Comparison of ENCODE assay signal across 10 cellular contexts in the genomic region with DNA sequence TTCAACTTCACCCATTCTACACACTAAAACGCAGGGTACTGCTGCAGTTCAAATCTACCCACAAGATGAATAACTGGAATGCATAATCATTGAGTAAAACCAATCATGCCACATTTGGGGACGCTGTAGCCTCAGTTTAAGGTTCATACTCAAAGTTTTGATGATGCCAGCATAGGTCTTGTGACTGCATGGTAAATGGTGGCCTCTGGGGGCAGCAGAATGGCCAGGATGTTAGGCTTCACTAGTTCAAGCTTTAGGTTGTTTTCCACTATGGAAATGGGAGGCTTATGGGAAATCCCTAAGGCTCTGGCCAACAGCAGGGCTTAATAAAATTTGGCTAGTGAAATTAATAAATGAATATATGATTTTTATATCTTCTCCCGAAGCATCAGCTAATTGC.
DNase-seq lines count a peak whose midpoint lies in the region; TF ChIP-seq lines count a peak whose summit lies in the region.
"Had no signal": no experiment of that assay in that cellular context is flagged by ENCODE, and none has a peak within 500 bp of the region (broad histone marks: within the 10 kb centered on the region; RNA-seq: fewer than 3 reads in every experiment).

No MANE protein-coding gene starts in this region.

- no peak overlapping the region for H3K4me3 ChIP-seq in endodermal cell (ENCODE audit: low read length)

- H3K27me3 ChIP-seq in endodermal cell (ENCODE audit: control insufficient read depth, insufficient read depth, low read length, poor library complexity, severe bottlenecking) = no peaks in the 10 kb centered on the region

- H3K4me3 Mint-ChIP-seq in endodermal cell = no peak overlapping the region
- H3K4me3 Mint-ChIP-seq: activated T-cell treated with anti-CD3 and anti-CD28 coated beads, Interleukin-2, amount 50 U/mL, for 24 hours had no signal

- no peaks in the 10 kb centered on the region for H3K27me3 Mint-ChIP-seq in endodermal cell (ENCODE audit: insufficient read depth)

- H3K4me1 ChIP-seq in endodermal cell (ENCODE audit: control insufficient read depth, insufficient read depth, low read length) = peaks cover 6% of the 10 kb centered on the region

- H3K27ac ChIP-seq in endodermal cell (ENCODE audit: low read depth, low read length) (no peak overlapping the region), caudate nucleus (ENCODE audit: low read depth, low read length) (no peak overlapping the region)

- WGBS in endodermal cell (ENCODE audit: insufficient coverage in 1 of 2, insufficient read length in 1 of 2), 2 experiments = 76 to 100% methylated on average over 1 to 3 of the region's 3 CpGs

- peak; percentile 80 for TF ChIP-seq CTCF in endodermal cell (conservative IDR thresholded peaks at IDR 0.05)

- H3K9me3 ChIP-seq in endodermal cell (ENCODE audit: control insufficient read depth, low read length) = no peaks in the 10 kb centered on the region

- H3K27ac Mint-ChIP-seq in endodermal cell = no peak overlapping the region
- H3K27ac Mint-ChIP-seq: activated T-cell treated with anti-CD3 and anti-CD28 coated beads, Interleukin-2, amount 50 U/mL, for 24 hours had no signal

- peak; percentile 17 for DNase-seq in stimulated activated CD4-positive, alpha-beta T cell treated with anti-CD3 and anti-CD28 coated beads, Interleukin-15, amount 100 ng/mL, for 24 hours
- DNase-seq in stimulated activated CD4-positive, alpha-beta T cell treated with anti-CD3 and anti-CD28 coated beads, Interleukin-4, amount 100 ng/mL, for 1 hour = no peak
- peak; percentile 46 for DNase-seq in M059J (ENCODE audit: low read depth)
- DNase-seq in endodermal cell = peak; percentile 78
- no peak for DNase-seq in T-helper 9 cell
- DNase-seq in caudate nucleus (lab: John Stamatoyannopoulos, UW) = no peak
- no peak for DNase-seq in NCI-H1105 treated with DMSO at 0.1 percent for 48 hours (lab: John Stamatoyannopoulos, UW)
- DNase-seq in GM03348 (ENCODE audit: low spot score) = no peak
- DNase-seq: activated T-cell treated with anti-CD3 and anti-CD28 coated beads, Interleukin-2, amount 50 U/mL, for 24 hours; KG1 had no signal

- no peaks in the 10 kb centered on the region for H3K36me3 Mint-ChIP-seq in endodermal cell (ENCODE audit: low read depth)

- no peaks in the 10 kb centered on the region for H3K9me3 Mint-ChIP-seq in endodermal cell
- H3K9me3 Mint-ChIP-seq: activated T-cell treated with anti-CD3 and anti-CD28 coated beads, Interleukin-2, amount 50 U/mL, for 24 hours had no signal

- no peaks in the 10 kb centered on the region for H3K36me3 ChIP-seq in endodermal cell (ENCODE audit: control insufficient read depth, insufficient read depth, low read length)

- H3K9ac ChIP-seq in endodermal cell (ENCODE audit: extremely low read depth, low read length, poor library complexity, severe bottlenecking) = no peak overlapping the region

- H3K4me1 Mint-ChIP-seq in endodermal cell = no peaks in the 10 kb centered on the region

Comparison
In these comparisons a context has a peak if more than half of its experiments do, and no peak if none do; other contexts are left out.
1. DNase-seq: peak in stimulated activated CD4-positive, alpha-beta T cell treated with anti-CD3 and anti-CD28 coated beads, Interleukin-15, amount 100 ng/mL, for 24 hours (single experiment), M059J (single experiment) and endodermal cell (single experiment); none in stimulated activated CD4-positive, alpha-beta T cell treated with anti-CD3 and anti-CD28 coated beads, Interleukin-4, amount 100 ng/mL, for 1 hour (single experiment), T-helper 9 cell (single experiment), caudate nucleus (0 of 61), NCI-H1105 treated with DMSO at 0.1 percent for 48 hours (single experiment) and GM03348 (single experiment).